1 cellular context compared by ENCODE assay signal in the genomic region with DNA sequence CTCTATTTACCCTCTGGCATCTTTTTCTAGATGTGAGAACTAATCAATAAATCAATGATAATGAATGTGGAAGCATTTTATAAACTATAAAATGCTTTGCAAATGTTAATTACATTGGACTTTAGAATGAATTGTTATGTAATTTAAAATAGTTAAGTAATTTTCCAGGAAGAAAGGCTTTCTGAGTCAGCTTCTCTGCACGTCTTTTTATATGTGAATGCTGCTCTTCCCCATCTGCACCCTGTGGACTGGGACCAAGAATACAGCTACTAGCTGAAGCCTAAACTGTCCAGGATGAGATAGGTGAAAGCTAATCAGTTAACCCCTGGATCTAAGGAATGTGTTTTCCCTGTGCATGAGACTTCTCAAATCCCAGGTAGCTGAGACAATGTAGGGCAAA.
A peak's percentile ranks its signal among the peaks of the same experiment; 100 is the strongest.
TF ChIP-seq lines count a peak whose summit lies in the region.

No MANE protein-coding gene starts in this region.

TF ChIP-seq in GM23338, 12 proteins besides CTCF, POLR2A, EP300 and RAD21:
- TF ChIP-seq, protein P1, sequence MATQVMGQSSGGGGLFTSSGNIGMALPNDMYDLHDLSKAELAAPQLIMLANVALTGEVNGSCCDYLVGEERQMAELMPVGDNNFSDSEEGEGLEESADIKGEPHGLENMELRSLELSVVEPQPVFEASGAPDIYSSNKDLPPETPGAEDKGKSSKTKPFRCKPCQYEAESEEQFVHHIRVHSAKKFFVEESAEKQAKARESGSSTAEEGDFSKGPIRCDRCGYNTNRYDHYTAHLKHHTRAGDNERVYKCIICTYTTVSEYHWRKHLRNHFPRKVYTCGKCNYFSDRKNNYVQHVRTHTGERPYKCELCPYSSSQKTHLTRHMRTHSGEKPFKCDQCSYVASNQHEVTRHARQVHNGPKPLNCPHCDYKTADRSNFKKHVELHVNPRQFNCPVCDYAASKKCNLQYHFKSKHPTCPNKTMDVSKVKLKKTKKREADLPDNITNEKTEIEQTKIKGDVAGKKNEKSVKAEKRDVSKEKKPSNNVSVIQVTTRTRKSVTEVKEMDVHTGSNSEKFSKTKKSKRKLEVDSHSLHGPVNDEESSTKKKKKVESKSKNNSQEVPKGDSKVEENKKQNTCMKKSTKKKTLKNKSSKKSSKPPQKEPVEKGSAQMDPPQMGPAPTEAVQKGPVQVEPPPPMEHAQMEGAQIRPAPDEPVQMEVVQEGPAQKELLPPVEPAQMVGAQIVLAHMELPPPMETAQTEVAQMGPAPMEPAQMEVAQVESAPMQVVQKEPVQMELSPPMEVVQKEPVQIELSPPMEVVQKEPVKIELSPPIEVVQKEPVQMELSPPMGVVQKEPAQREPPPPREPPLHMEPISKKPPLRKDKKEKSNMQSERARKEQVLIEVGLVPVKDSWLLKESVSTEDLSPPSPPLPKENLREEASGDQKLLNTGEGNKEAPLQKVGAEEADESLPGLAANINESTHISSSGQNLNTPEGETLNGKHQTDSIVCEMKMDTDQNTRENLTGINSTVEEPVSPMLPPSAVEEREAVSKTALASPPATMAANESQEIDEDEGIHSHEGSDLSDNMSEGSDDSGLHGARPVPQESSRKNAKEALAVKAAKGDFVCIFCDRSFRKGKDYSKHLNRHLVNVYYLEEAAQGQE (IDR thresholded peaks at IDR 0.05; ENCODE audit: unreplicated experiment), result no peak
- peak; percentile 34; the same call in 1 of the 2 replicates for TF ChIP-seq NANOG (IDR thresholded peaks at IDR 0.05; ENCODE audit: borderline replicate concordance)
